Comparison of ENCODE assay signal across 26 cellular contexts in genomic region chr3:8660781-8661180, GRCh38. TPM values are rescaled to one million over a fixed set of nuclear protein-coding genes. Genes with fewer than 3 reads are reported as not detected.
A peak's percentile ranks its signal among the peaks of the same experiment; 100 is the strongest.
DNase-seq lines count a peak whose midpoint lies in the region; ATAC-seq and TF ChIP-seq lines count a peak whose summit lies in the region.
"Had no signal": no experiment of that assay in that cellular context is flagged by ENCODE, and none has a peak within 500 bp of the region (broad histone marks: within the 10 kb centered on the region; RNA-seq: fewer than 3 reads in every experiment).

No MANE protein-coding gene starts in this region.

- TF ChIP-seq CTCF in fibroblast of lung (conservative IDR thresholded peaks at IDR 0.05 in 1 of 2, IDR thresholded peaks at IDR 0.05 in 1 of 2; ENCODE audit: low read depth in 1 of 2, low read length in 2 of 2) = no peak
- TF ChIP-seq CTCF in mesothelial cell of epicardium (IDR thresholded peaks at IDR 0.05; ENCODE audit: unreplicated experiment) = no peak

- H3K4me1 ChIP-seq in fibroblast of lung (ENCODE audit: control insufficient read depth, extremely low read depth, insufficient read depth, low read length) (no peaks in the 10 kb centered on the region), aorta (ENCODE audit: control insufficient read depth in 1 of 2, insufficient read depth in 2 of 2, low read length in 2 of 2) (peaks cover 4 to 8% of the 10 kb centered on the region in 2 donors)
- H3K4me1 ChIP-seq: breast epithelium, neural progenitor cell had no signal

- no peaks in the 10 kb centered on the region for H3K36me3 ChIP-seq in fibroblast of lung (ENCODE audit: control insufficient read depth, insufficient read depth, low read length)
- H3K36me3 ChIP-seq in aorta (ENCODE audit: control insufficient read depth in 1 of 2, insufficient read depth in 2 of 2, low read length in 1 of 2) = no peaks in the 10 kb centered on the region
- H3K36me3 ChIP-seq: breast epithelium, gastrocnemius medialis, MG63, neural progenitor cell, suprapubic skin had no signal

- DNase-seq in Right ventricle myocardium superior = no peak
- DNase-seq in left cardiac atrium = no peak
- peak; percentile 14 to 29 for DNase-seq in fibroblast of lung (ENCODE audit: low read depth in 2 of 2)
- DNase-seq in mesothelial cell of epicardium (ENCODE audit: low spot score in 2 of 2, unreplicated experiment in 2 of 2) = no peak
- no peak for DNase-seq in aorta
- no peak for DNase-seq in DMS 273 treated with DMSO at 0.1 percent for 48 hours (lab: John Stamatoyannopoulos, UW)
- no peak for DNase-seq in activated CD4-positive, alpha-beta T cell treated with anti-CD3 and anti-CD28 coated beads, Interleukin-2, amount 10 ng/mL, durations not matched to agents 7 days and 5 days
- DNase-seq: activated CD4-positive, alpha-beta T cell treated with anti-CD3 and anti-CD28 coated beads, Interleukin-2, amount 50 U/mL, for 1 hour; activated CD8-positive, alpha-beta memory T cell treated with anti-CD3 and anti-CD28 coated beads, Interleukin-2, amount 50 U/mL, for 4 hours; activated effector memory CD4-positive, alpha-beta T cell treated with Interleukin-2 at 50 U/mL for 16 hours; erythroblast; gastrocnemius medialis; HFFc6; NCI-H69; T-helper 1 cell had no signal

- no peaks in the 10 kb centered on the region for H3K36me3 Mint-ChIP-seq in mesothelial cell of epicardium
- no peaks in the 10 kb centered on the region for H3K36me3 Mint-ChIP-seq in activated CD4-positive, alpha-beta T cell treated with anti-CD3 and anti-CD28 coated beads, Interleukin-2, amount 10 ng/mL, durations not matched to agents 7 days and 5 days (ENCODE audit: low read depth)
- H3K36me3 Mint-ChIP-seq: neural progenitor cell had no signal

- no peaks in the 10 kb centered on the region for H4K20me1 ChIP-seq in fibroblast of lung (ENCODE audit: control insufficient read depth, extremely low read depth, insufficient read depth, low read length)

- no peak overlapping the region for H2AFZ ChIP-seq in fibroblast of lung (ENCODE audit: low read length)
- H2AFZ ChIP-seq: neural progenitor cell had no signal

- no peaks in the 10 kb centered on the region for H3K27me3 Mint-ChIP-seq in mesothelial cell of epicardium (ENCODE audit: low read depth)
- H3K27me3 Mint-ChIP-seq in activated CD4-positive, alpha-beta T cell treated with anti-CD3 and anti-CD28 coated beads, Interleukin-2, amount 10 ng/mL, durations not matched to agents 7 days and 5 days = peaks cover 11% of the 10 kb centered on the region

- intact Hi-C loops in Right ventricle myocardium superior (cut with DNase I) = loop anchor here (10.0 kb wide), 1 partner anchor 104 kb away; the partner anchor contains the start of gene OXTR
- intact Hi-C loops in left cardiac atrium (cut with DNase I) = no loop called here
- intact Hi-C loops in aorta (cut with DNase I) = no loop called here

- H3K4me3 Mint-ChIP-seq in mesothelial cell of epicardium = no peak overlapping the region
- no peak overlapping the region for H3K4me3 Mint-ChIP-seq in activated CD4-positive, alpha-beta T cell treated with anti-CD3 and anti-CD28 coated beads, Interleukin-2, amount 10 ng/mL, durations not matched to agents 7 days and 5 days
- H3K4me3 Mint-ChIP-seq: HFFc6, IgD-negative memory B cell, neural progenitor cell had no signal

- peaks cover 66% of the 10 kb centered on the region for H3K4me1 Mint-ChIP-seq in mesothelial cell of epicardium
- no peaks in the 10 kb centered on the region for H3K4me1 Mint-ChIP-seq in activated CD4-positive, alpha-beta T cell treated with anti-CD3 and anti-CD28 coated beads, Interleukin-2, amount 10 ng/mL, durations not matched to agents 7 days and 5 days

- H3K27ac Mint-ChIP-seq in mesothelial cell of epicardium = peak overlapping the region; percentile 44
- no peak overlapping the region for H3K27ac Mint-ChIP-seq in activated CD4-positive, alpha-beta T cell treated with anti-CD3 and anti-CD28 coated beads, Interleukin-2, amount 10 ng/mL, durations not matched to agents 7 days and 5 days
- H3K27ac Mint-ChIP-seq: IgD-negative memory B cell had no signal

- H3K9ac ChIP-seq in fibroblast of lung (ENCODE audit: insufficient read depth, low read length) = no peak overlapping the region
- H3K9ac ChIP-seq: neural progenitor cell had no signal

- no peaks in the 10 kb centered on the region for H3K27me3 ChIP-seq in fibroblast of lung (ENCODE audit: control insufficient read depth, insufficient read depth, low read length)
- no peaks in the 10 kb centered on the region for H3K27me3 ChIP-seq in aorta (ENCODE audit: control insufficient read depth in 1 of 2, insufficient read depth in 2 of 2, low read length in 1 of 2)
- H3K27me3 ChIP-seq: breast epithelium, gastrocnemius medialis, MG63, neural progenitor cell, suprapubic skin had no signal

- no peaks in the 10 kb centered on the region for H3K9me3 ChIP-seq in fibroblast of lung (ENCODE audit: control insufficient read depth, insufficient read depth, low read depth, low read length)
- no peaks in the 10 kb centered on the region for H3K9me3 ChIP-seq in aorta (ENCODE audit: control insufficient read depth, low read length)
- H3K9me3 ChIP-seq: breast epithelium, gastrocnemius medialis, MG63, suprapubic skin had no signal

- no peak overlapping the region for H3K4me2 ChIP-seq in fibroblast of lung (ENCODE audit: extremely low read depth, insufficient read depth, low read length)
- H3K4me2 ChIP-seq: neural progenitor cell had no signal

- no peaks in the 10 kb centered on the region for H3K79me2 ChIP-seq in fibroblast of lung (ENCODE audit: control insufficient read depth, insufficient read depth, low read length)

- no peak overlapping the region for H3K4me3 ChIP-seq in fibroblast of lung (replicated peaks in 1 of 4; ENCODE audit: control extremely low read depth in 1 of 4, insufficient read depth in 1 of 4, low read depth in 3 of 4, low read length in 4 of 4)
- H3K4me3 ChIP-seq in aorta (ENCODE audit: low read length in 2 of 2) = no peak overlapping the region
- H3K4me3 ChIP-seq: breast epithelium, gastrocnemius medialis, MG63, neural progenitor cell, suprapubic skin had no signal

- WGBS in aorta, 2 donors = 0 to 6% methylated on average over 4 of the region's 4 CpGs

- H3K27ac ChIP-seq in fibroblast of lung (ENCODE audit: insufficient read depth, low read length) (no peak overlapping the region), aorta (ENCODE audit: low read depth in 1 of 2, low read length in 2 of 2) (peak overlapping the region; percentile 31 to 82)
- H3K27ac ChIP-seq: breast epithelium, C4-2B, HL-60, neural progenitor cell, suprapubic skin had no signal

- H3K9me3 Mint-ChIP-seq in mesothelial cell of epicardium = no peaks in the 10 kb centered on the region
- H3K9me3 Mint-ChIP-seq in activated CD4-positive, alpha-beta T cell treated with anti-CD3 and anti-CD28 coated beads, Interleukin-2, amount 10 ng/mL, durations not matched to agents 7 days and 5 days = no peaks in the 10 kb centered on the region
- H3K9me3 Mint-ChIP-seq: HFFc6, IgD-negative memory B cell, neural progenitor cell had no signal

- POLR2A ChIA-PET in activated CD4-positive, alpha-beta T cell treated with anti-CD3 and anti-CD28 coated beads, Interleukin-2, amount 10 ng/mL, durations not matched to agents 7 days and 5 days (lab: Charles Lee) = no interaction called here

- CTCF ChIA-PET in activated CD4-positive, alpha-beta T cell treated with anti-CD3 and anti-CD28 coated beads, Interleukin-2, amount 10 ng/mL, durations not matched to agents 7 days and 5 days (lab: Charles Lee) = no interaction called here

- ATAC-seq in Right ventricle myocardium superior (ENCODE audit: poor library complexity) (peak; percentile 13), left cardiac atrium (no peak), aorta (ENCODE audit: low FRiP score) (no peak), HG03565 (IDR thresholded peaks at IDR 0.05; ENCODE audit: unreplicated experiment) (no peak)
- ATAC-seq: gastrocnemius medialis had no signal

RNA-seq across cellular contexts. Expression of gene SSUH2, which starts 16.2 kb away (rescaled TPM):
- 1.00 TPM for total RNA-seq in Right ventricle myocardium superior
- under 1 TPM; 0.71 to 0.91 TPM for total RNA-seq in left cardiac atrium
- total RNA-seq in fibroblast of lung = not detected in 2 replicates
- 0.02 TPM in 1 of 2 replicates, not detected in the other for polyA plus RNA-seq in fibroblast of lung
- not detected in 2 replicates for polyA plus RNA-seq in fibroblast of lung (2012)
- polyA minus RNA-seq in fibroblast of lung (ENCODE audit: low replicate concordance) = not detected in 2 replicates
- 1.3 to 1.4 TPM (median 1.3 TPM) in 3 replicates for total RNA-seq in mesothelial cell of epicardium
- under 1 TPM; 0.49 to 0.78 TPM for total RNA-seq in aorta
- 10 to 100 TPM in 1 of 2 donors, under 1 TPM in 1; 0.15 to 15.7 TPM for polyA plus RNA-seq in aorta
- total RNA-seq in activated CD4-positive, alpha-beta T cell treated with anti-CD3 and anti-CD28 coated beads, Interleukin-2, amount 10 ng/mL, durations not matched to agents 7 days and 5 days = not detected
- total RNA-seq: G401, mononuclear cell, renal cortical epithelial cell had no signal
- polyA plus RNA-seq: IgD-negative memory B cell had no signal

Comparison
In these comparisons a context has a peak if more than half of its experiments do, and no peak if none do; other contexts are left out.
1. DNase-seq: peak in fibroblast of lung (2 of 2); none in Right ventricle myocardium superior (single experiment), left cardiac atrium (single experiment), mesothelial cell of epicardium (0 of 2), aorta (0 of 2), DMS 273 treated with DMSO at 0.1 percent for 48 hours (single experiment) and activated CD4-positive, alpha-beta T cell treated with anti-CD3 and anti-CD28 coated beads, Interleukin-2, amount 10 ng/mL, durations not matched to agents 7 days and 5 days (single experiment).